3 cellular contexts compared by ENCODE assay signal in the genomic region with DNA sequence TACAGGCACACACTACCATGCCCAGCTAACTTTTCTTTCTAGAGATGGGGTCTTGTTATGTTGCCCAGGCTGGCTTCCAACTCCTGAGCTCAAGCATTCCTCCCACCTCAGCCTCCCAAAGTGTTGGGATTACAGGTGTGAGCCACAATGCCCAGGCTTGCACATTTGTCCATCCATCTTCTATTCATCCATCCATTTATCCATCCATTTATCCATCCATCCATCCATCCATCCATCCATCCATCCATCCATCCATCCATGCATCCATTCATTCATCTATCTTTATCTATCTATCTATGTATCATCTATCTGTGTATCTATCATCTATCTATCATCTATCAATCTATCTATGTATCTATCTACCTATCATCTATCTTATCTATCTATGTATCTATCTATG. TPM values are rescaled to one million over a fixed set of nuclear protein-coding genes. Genes with fewer than 3 reads are reported as not detected.
"Had no signal": no experiment of that assay in that cellular context is flagged by ENCODE, and none has a peak within 500 bp of the region (broad histone marks: within the 10 kb centered on the region; RNA-seq: fewer than 3 reads in every experiment).

No MANE protein-coding gene starts in this region.

RNA-seq across cellular contexts. Expression of gene P2RY8, which starts 20.5 kb away (rescaled TPM):
- total RNA-seq: astrocyte had no signal

RNA-seq across cellular contexts. Expression of gene ASMT, which starts 57.4 kb away (rescaled TPM):
- total RNA-seq: astrocyte, Right ventricle myocardium superior, SJCRH30 had no signal
